In genomic region chr19:47481460-47482052, GRCh38 we compare ENCODE assay signal across 26 cellular contexts. TPM values are rescaled to one million over a fixed set of nuclear protein-coding genes. Genes with fewer than 3 reads are reported as not detected.
"Had no signal": no experiment of that assay in that cellular context is flagged by ENCODE, and none has a peak within 500 bp of the region (broad histone marks: within the 10 kb centered on the region; RNA-seq: fewer than 3 reads in every experiment).

No MANE protein-coding gene starts in this region.

- H3K27me3 Mint-ChIP-seq: activated naive CD8-positive, alpha-beta T cell; T-cell had no signal

- H3K36me3 ChIP-seq: brain microvascular endothelial cell, cardiac muscle cell had no signal

- H3K4me3 Mint-ChIP-seq: activated CD8-positive, alpha-beta T cell treated with anti-CD3 and anti-CD28 coated beads, Interleukin-2, amount 10 ng/mL, durations not matched to agents 7 days and 5 days; activated naive CD8-positive, alpha-beta T cell had no signal

- FAIRE-seq: astrocyte had no signal

- H3K27ac ChIP-seq: brain microvascular endothelial cell, cardiac muscle cell, SK-N-MC had no signal

- H3K9me3 Mint-ChIP-seq: T-cell had no signal

- ATAC-seq: activated CD4-positive, CD25-positive, alpha-beta regulatory T cell treated with anti-CD3 and anti-CD28 coated beads, Interleukin-2, amount 50 U/mL, for 24 hours; activated CD8-positive, alpha-beta T cell treated with anti-CD3 and anti-CD28 coated beads, Interleukin-2, amount 10 ng/mL, durations not matched to agents 7 days and 5 days; Panc1; Right ventricle myocardium inferior; T-cell had no signal

- H3K4me3 ChIP-seq: cardiac muscle cell, SK-N-MC had no signal

- H3K27me3 ChIP-seq: brain microvascular endothelial cell, cardiac muscle cell had no signal

- DNase-seq: activated CD4-positive, alpha-beta T cell treated with anti-CD3 and anti-CD28 coated beads for 4 hours; activated CD8-positive, alpha-beta memory T cell treated with anti-CD3 and anti-CD28 coated beads, Interleukin-2, amount 50 U/mL, for 48 hours; activated CD8-positive, alpha-beta T cell treated with anti-CD3 and anti-CD28 coated beads, Interleukin-2, amount 10 ng/mL, durations not matched to agents 7 days and 5 days; activated naive CD4-positive, alpha-beta T cell; activated T-cell treated with anti-CD3 and anti-CD28 coated beads, Interleukin-2, amount 50 U/mL, for 1 hour; amygdala; brain microvascular endothelial cell; Karpas-422; MM.1S; NCI-H1105; NCI-H1436; NCI-H187; NCI-H2081; NCI-H510A treated with DMSO at 0.1 percent for 48 hours; NCI-H69; NK-92 treated with Interleukin-12 subunit alpha and Interleukin-12 subunit beta, amount 100 ng/mL, for 24 hours; OCI-M1; RPMI8226; T-cell had no signal

- H3K27ac Mint-ChIP-seq: activated CD8-positive, alpha-beta T cell treated with anti-CD3 and anti-CD28 coated beads, Interleukin-2, amount 10 ng/mL, durations not matched to agents 7 days and 5 days; activated naive CD8-positive, alpha-beta T cell; T-cell had no signal

RNA-seq across cellular contexts. Expression of gene SLC8A2, which starts 9.9 kb away (rescaled TPM):
- total RNA-seq: T-cell had no signal
